In the genomic region with DNA sequence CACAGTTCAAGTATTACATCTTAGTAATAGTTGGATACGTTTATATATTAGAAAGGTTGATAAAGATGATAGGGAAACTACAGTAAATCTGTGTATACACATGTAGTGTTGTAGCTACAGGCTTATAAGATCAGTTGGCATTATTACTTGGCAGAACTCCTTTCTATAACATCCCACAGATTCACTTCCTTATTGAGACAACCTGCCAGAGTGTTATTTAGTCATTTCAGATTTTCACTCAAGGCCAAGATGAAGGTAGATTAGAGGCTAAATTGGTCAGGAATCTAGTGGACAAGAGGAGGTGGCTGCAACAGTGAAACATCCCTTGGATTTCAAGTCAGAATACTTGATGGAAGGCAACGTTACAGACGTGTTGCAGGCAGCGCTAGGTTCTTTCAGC, we compare ENCODE assay signal across 19 cellular contexts.
DNase-seq lines count a peak whose midpoint lies in the region; ATAC-seq, FAIRE-seq and TF ChIP-seq lines count a peak whose summit lies in the region.
"Had no signal": no experiment of that assay in that cellular context is flagged by ENCODE, and none has a peak within 500 bp of the region (broad histone marks: within the 10 kb centered on the region; RNA-seq: fewer than 3 reads in every experiment).

No MANE protein-coding gene starts in this region.

- DNase-seq in H54 (ENCODE audit: insufficient read length, low spot score) = no peak
- peak; percentile 40 for DNase-seq in LNCaP clone FGC (ENCODE audit: low read depth)
- no peak for DNase-seq in adipocyte (ENCODE audit: low read depth)
- DNase-seq in Right ventricle myocardium superior = no peak
- DNase-seq in C1 segment of cervical spinal cord (lab: John Stamatoyannopoulos, UW) = no peak
- DNase-seq: ACHN, GOT3, KG1, NCI-H1105, NCI-H1694, NCI-H2081 treated with DMSO at 0.1 percent for 48 hours, NCI-H510A treated with DMSO at 0.1 percent for 48 hours, SHP77 had no signal

- peak; percentile 36 for FAIRE-seq in H54 (lab: Jason Lieb, UNC)
- FAIRE-seq: D721Med, HepG2 had no signal

- intact Hi-C loops in Right ventricle myocardium superior (cut with DNase I) = no loop called here

- H3K27ac ChIP-seq in mucosa of rectum (ENCODE audit: low read depth in 2 of 2, low read length in 2 of 2) = peak overlapping the region; percentile 33 to 73
- H3K27ac ChIP-seq: C4-2B, SK-N-MC had no signal

- ATAC-seq in Right ventricle myocardium superior (ENCODE audit: poor library complexity) = no peak
- no peak for ATAC-seq in HG02678 (IDR thresholded peaks at IDR 0.05; ENCODE audit: unreplicated experiment)
- ATAC-seq: HepG2 had no signal

- TF ChIP-seq POLR2A in H54 (IDR thresholded peaks at IDR 0.05; ENCODE audit: low read depth, low read length) = no peak

- H3K27me3 ChIP-seq in adipocyte (replicated peaks; ENCODE audit: control insufficient read depth, insufficient read depth, low read length) = no peaks in the 10 kb centered on the region
- no peaks in the 10 kb centered on the region for H3K27me3 ChIP-seq in mucosa of rectum (ENCODE audit: control insufficient read depth in 2 of 2, insufficient read depth in 2 of 2, low read length in 2 of 2)

- H3K9me3 ChIP-seq in adipocyte (ENCODE audit: control insufficient read depth, low read length) (no peaks in the 10 kb centered on the region), mucosa of rectum (ENCODE audit: control insufficient read depth in 2 of 2, low read length in 2 of 2) (no peaks in the 10 kb centered on the region)

- H3K4me1 ChIP-seq in adipocyte (ENCODE audit: control insufficient read depth, insufficient read depth, low read length) (peaks cover 22% of the 10 kb centered on the region), mucosa of rectum (ENCODE audit: control insufficient read depth in 2 of 2, insufficient read depth in 2 of 2, low read length in 2 of 2) (peaks cover 12 to 15% of the 10 kb centered on the region in 2 donors)

- no peak overlapping the region for H3K4me3 ChIP-seq in LNCaP clone FGC (ENCODE audit: low read depth, low read length)
- no peak overlapping the region for H3K4me3 ChIP-seq in adipocyte (ENCODE audit: low read length)
- peak overlapping the region; percentile 42 to 55 for H3K4me3 ChIP-seq in mucosa of rectum (ENCODE audit: low read length in 2 of 2)
- H3K4me3 ChIP-seq: SK-N-MC had no signal

- peak overlapping the region; percentile 29 for H3K9ac ChIP-seq in adipocyte (ENCODE audit: low read length)
- no peak overlapping the region for H3K9ac ChIP-seq in mucosa of rectum (ENCODE audit: low read depth in 1 of 2, low read length in 2 of 2)

- H3K36me3 ChIP-seq in adipocyte (ENCODE audit: control insufficient read depth, insufficient read depth, low read length, severe bottlenecking) (peaks cover 22% of the 10 kb centered on the region), mucosa of rectum (ENCODE audit: control insufficient read depth in 2 of 2, insufficient read depth in 2 of 2, low read length in 2 of 2) (peaks cover 6 to 8% of the 10 kb centered on the region in 2 donors)

- TF ChIP-seq CTCF in LNCaP clone FGC (IDR thresholded peaks at IDR 0.05; ENCODE audit: control insufficient read depth, extremely low read depth, insufficient read depth) = no peak

Comparison
In these comparisons a context has a peak if more than half of its experiments do, and no peak if none do; other contexts are left out.
1. H3K4me3 ChIP-seq: peak in mucosa of rectum (2 of 2); none in LNCaP clone FGC (single experiment) and adipocyte (single experiment).